Comparison of ENCODE assay signal across 8 cellular contexts in the genomic region with DNA sequence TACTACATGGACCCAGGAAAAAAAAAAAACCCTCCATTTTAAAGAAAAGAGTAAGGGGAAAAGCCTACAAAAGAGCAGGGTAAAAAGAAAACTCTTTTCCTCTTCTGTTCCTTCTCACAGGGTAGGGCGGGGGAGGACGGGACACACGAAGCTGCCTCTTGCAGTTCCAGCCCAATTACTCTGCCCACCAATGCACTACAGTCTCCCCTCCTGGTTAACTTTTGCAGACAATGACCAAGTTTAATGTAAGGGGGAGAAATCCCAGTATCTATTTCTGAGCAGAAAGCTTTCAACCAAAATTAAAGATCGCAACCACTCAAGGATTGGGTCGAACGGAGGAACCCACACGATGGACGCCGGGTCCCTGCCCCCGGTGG. TPM values are rescaled to one million over a fixed set of nuclear protein-coding genes. Genes with fewer than 3 reads are reported as not detected.
DNase-seq lines count a peak whose midpoint lies in the region; ATAC-seq and TF ChIP-seq lines count a peak whose summit lies in the region.

No MANE protein-coding gene starts in this region.

- H3K36me3 ChIP-seq in GM23338 (ENCODE audit: insufficient read depth) (no peaks in the 10 kb centered on the region), iPS DF 6.9 (ENCODE audit: control insufficient read depth, insufficient read depth, low read length) (no peaks in the 10 kb centered on the region)

- H3K27me3 Mint-ChIP-seq in GM23338 (ENCODE audit: insufficient read depth, low read depth, poor library complexity): peaks cover 22% of the 10 kb centered on the region
- peaks cover 20% of the 10 kb centered on the region for H3K27me3 Mint-ChIP-seq in activated CD4-positive, alpha-beta memory T cell treated with anti-CD3 and anti-CD28 coated beads, Interleukin-2, amount 10 ng/mL, durations not matched to agents 7 days and 5 days

- peak overlapping the region; percentile 92 for H3K4me3 Mint-ChIP-seq in GM23338
- peak overlapping the region; percentile 81 for H3K4me3 Mint-ChIP-seq in activated CD4-positive, alpha-beta memory T cell treated with anti-CD3 and anti-CD28 coated beads, Interleukin-2, amount 10 ng/mL, durations not matched to agents 7 days and 5 days
- H3K4me3 Mint-ChIP-seq in stimulated activated effector memory CD8-positive, alpha-beta T cell treated with anti-CD3 and anti-CD28 coated beads, Interleukin-12 subunit alpha, Interleukin-12 subunit beta, amount 100 ng/mL, for 72 hours: peak overlapping the region; percentile 83

- no peaks in the 10 kb centered on the region for H3K9me3 ChIP-seq in iPS DF 6.9 (ENCODE audit: control insufficient read depth, insufficient read depth, low read length)

- peaks cover 40% of the 10 kb centered on the region for H3K4me1 Mint-ChIP-seq in GM23338
- H3K4me1 Mint-ChIP-seq in activated CD4-positive, alpha-beta memory T cell treated with anti-CD3 and anti-CD28 coated beads, Interleukin-2, amount 10 ng/mL, durations not matched to agents 7 days and 5 days: peaks cover 22% of the 10 kb centered on the region
- peaks cover 41% of the 10 kb centered on the region for H3K4me1 Mint-ChIP-seq in stimulated activated effector memory CD8-positive, alpha-beta T cell treated with anti-CD3 and anti-CD28 coated beads, Interleukin-12 subunit alpha, Interleukin-12 subunit beta, amount 100 ng/mL, for 72 hours

- H3K4me3 ChIP-seq in AG09309 (ENCODE audit: control insufficient read depth, low read depth, low read length): peak overlapping the region; percentile 63
- peak overlapping the region; percentile 95 for H3K4me3 ChIP-seq in GM23338
- H3K4me3 ChIP-seq in iPS DF 6.9 (ENCODE audit: low read length): peak overlapping the region; percentile 82

- H3K79me2 ChIP-seq in GM23338 (replicated peaks; ENCODE audit: insufficient read depth): peaks cover 56% of the 10 kb centered on the region

- no CpG with 5 or more reads among the region's 10 CpGs for WGBS in iPS DF 6.9 (ENCODE audit: insufficient coverage, insufficient read length)

- no peak overlapping the region for H2AFZ ChIP-seq in GM23338

- peaks cover 13% of the 10 kb centered on the region for H3K36me3 Mint-ChIP-seq in GM23338 (ENCODE audit: low read depth)
- no peaks in the 10 kb centered on the region for H3K36me3 Mint-ChIP-seq in activated CD4-positive, alpha-beta memory T cell treated with anti-CD3 and anti-CD28 coated beads, Interleukin-2, amount 10 ng/mL, durations not matched to agents 7 days and 5 days (ENCODE audit: low read depth)
- no peaks in the 10 kb centered on the region for H3K36me3 Mint-ChIP-seq in stimulated activated effector memory CD8-positive, alpha-beta T cell treated with anti-CD3 and anti-CD28 coated beads, Interleukin-12 subunit alpha, Interleukin-12 subunit beta, amount 100 ng/mL, for 72 hours

- H3K27me3 ChIP-seq in GM23338 (ENCODE audit: insufficient read depth) (no peaks in the 10 kb centered on the region), iPS DF 6.9 (ENCODE audit: control insufficient read depth, insufficient read depth, low read length) (no peaks in the 10 kb centered on the region)

- H3K9me3 Mint-ChIP-seq in GM23338: peaks cover 7% of the 10 kb centered on the region; the same call in 2 of the 3 replicates
- H3K9me3 Mint-ChIP-seq in activated CD4-positive, alpha-beta memory T cell treated with anti-CD3 and anti-CD28 coated beads, Interleukin-2, amount 10 ng/mL, durations not matched to agents 7 days and 5 days: no peaks in the 10 kb centered on the region
- H3K9me3 Mint-ChIP-seq in stimulated activated effector memory CD8-positive, alpha-beta T cell treated with anti-CD3 and anti-CD28 coated beads, Interleukin-12 subunit alpha, Interleukin-12 subunit beta, amount 100 ng/mL, for 72 hours: no peaks in the 10 kb centered on the region

- DNase-seq in AG09309 (ENCODE audit: low read depth): no peak
- no peak for DNase-seq in GM23338 (ENCODE audit: low spot score)
- no peak for DNase-seq in activated CD4-positive, alpha-beta memory T cell treated with anti-CD3 and anti-CD28 coated beads, Interleukin-2, amount 10 ng/mL, durations not matched to agents 7 days and 5 days
- no peak for DNase-seq in iPS DF 6.9 (ENCODE audit: low read depth, low spot score)
- DNase-seq in stimulated activated effector memory CD8-positive, alpha-beta T cell treated with anti-CD3 and anti-CD28 coated beads, Interleukin-12 subunit alpha, Interleukin-12 subunit beta, amount 100 ng/mL, for 72 hours (ENCODE audit: low spot score in 2 of 2): no peak
- DNase-seq in GM20000 (ENCODE audit: low spot score): no peak

- peak overlapping the region; percentile 92 for H3K27ac Mint-ChIP-seq in GM23338
- H3K27ac Mint-ChIP-seq in activated CD4-positive, alpha-beta memory T cell treated with anti-CD3 and anti-CD28 coated beads, Interleukin-2, amount 10 ng/mL, durations not matched to agents 7 days and 5 days: peak overlapping the region; percentile 88
- H3K27ac Mint-ChIP-seq in stimulated activated effector memory CD8-positive, alpha-beta T cell treated with anti-CD3 and anti-CD28 coated beads, Interleukin-12 subunit alpha, Interleukin-12 subunit beta, amount 100 ng/mL, for 72 hours: peak overlapping the region; percentile 74

- CTCF ChIA-PET in activated CD4-positive, alpha-beta memory T cell treated with anti-CD3 and anti-CD28 coated beads, Interleukin-2, amount 10 ng/mL, durations not matched to agents 7 days and 5 days (lab: Charles Lee): no interaction called here

- no peak overlapping the region for H3K27ac ChIP-seq in GM23338 (ENCODE audit: low read depth)
- H3K27ac ChIP-seq in iPS DF 6.9 (ENCODE audit: low read length): no peak overlapping the region

- TF ChIP-seq CTCF in AG09309 (IDR thresholded peaks at IDR 0.05; ENCODE audit: control insufficient read depth, insufficient read depth, low read depth, low read length, missing control alignments) (no peak), GM23338 (conservative IDR thresholded peaks at IDR 0.05; ENCODE audit: low read depth in 2 of 2) (no peak), GM20000 (IDR thresholded peaks at IDR 0.05; ENCODE audit: extremely low read depth, missing control alignments) (no peak)

- H3K4me1 ChIP-seq in GM23338 (ENCODE audit: insufficient read depth) (peaks cover 14% of the 10 kb centered on the region), iPS DF 6.9 (ENCODE audit: control insufficient read depth, insufficient read depth, low read length) (peaks cover 3% of the 10 kb centered on the region; the same call in 1 of the 2 replicates)

- POLR2A ChIA-PET in activated CD4-positive, alpha-beta memory T cell treated with anti-CD3 and anti-CD28 coated beads, Interleukin-2, amount 10 ng/mL, durations not matched to agents 7 days and 5 days (lab: Charles Lee): interaction anchor here (1.4 to 4.5 kb wide), 2 partner anchors 41 to 98 kb away, joined by 5 to 21 read pairs; a partner anchor contains a TSS

- ATAC-seq in GM23338: peak; percentile 2; the same call in 2 of the 3 replicates
- no peak for ATAC-seq in stimulated activated effector memory CD8-positive, alpha-beta T cell treated with anti-CD3 and anti-CD28 coated beads, Interleukin-12 subunit alpha, Interleukin-12 subunit beta, amount 100 ng/mL, for 72 hours
- ATAC-seq in GM21825 (IDR thresholded peaks at IDR 0.05; ENCODE audit: unreplicated experiment): no peak
- ATAC-seq in GM19351 (IDR thresholded peaks at IDR 0.05; ENCODE audit: unreplicated experiment): no peak

- peak overlapping the region; percentile 100 for H3K4me2 ChIP-seq in GM23338

- H3K9me2 ChIP-seq in GM23338 (ENCODE audit: insufficient read depth): no peaks in the 10 kb centered on the region

- H4K20me1 ChIP-seq in GM23338 (replicated peaks; ENCODE audit: insufficient read depth): peaks cover 45% of the 10 kb centered on the region

- H3F3A ChIP-seq in GM23338 (replicated peaks; ENCODE audit: low read depth): no peaks in the 10 kb centered on the region

TF ChIP-seq in GM23338, 12 proteins besides CTCF, POLR2A, EP300 and RAD21 (continues in another document):
- TF ChIP-seq CREB1 (CRISPR knock-in tag; IDR thresholded peaks at IDR 0.05; ENCODE audit: low read depth): no peak
- TF ChIP-seq, protein P1, sequence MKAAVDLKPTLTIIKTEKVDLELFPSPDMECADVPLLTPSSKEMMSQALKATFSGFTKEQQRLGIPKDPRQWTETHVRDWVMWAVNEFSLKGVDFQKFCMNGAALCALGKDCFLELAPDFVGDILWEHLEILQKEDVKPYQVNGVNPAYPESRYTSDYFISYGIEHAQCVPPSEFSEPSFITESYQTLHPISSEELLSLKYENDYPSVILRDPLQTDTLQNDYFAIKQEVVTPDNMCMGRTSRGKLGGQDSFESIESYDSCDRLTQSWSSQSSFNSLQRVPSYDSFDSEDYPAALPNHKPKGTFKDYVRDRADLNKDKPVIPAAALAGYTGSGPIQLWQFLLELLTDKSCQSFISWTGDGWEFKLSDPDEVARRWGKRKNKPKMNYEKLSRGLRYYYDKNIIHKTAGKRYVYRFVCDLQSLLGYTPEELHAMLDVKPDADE (IDR thresholded peaks at IDR 0.05): no peak

RNA-seq across cellular contexts. Expression of a gene that starts 1.3 kb away (rescaled TPM):
- total RNA-seq in GM23338 (2014; rRNA removed; shearing (Covaris generic)): 40.7 and 46.0 TPM in 2 replicates
- 87.1 and 88.0 TPM in 2 replicates for polyA plus RNA-seq in GM23338 (2016; fragmentation: Nextera tagmentation; extraction: Ambion mirVana)
- 10 to 100 TPM; 26.0 to 29.3 TPM for total RNA-seq in activated CD4-positive, alpha-beta memory T cell treated with anti-CD3 and anti-CD28 coated beads, Interleukin-2, amount 10 ng/mL, durations not matched to agents 7 days and 5 days

RNA-seq across cellular contexts. Expression of a gene that starts 41.3 kb away (rescaled TPM):
- 12.8 and 16.0 TPM in 2 replicates for total RNA-seq in GM23338 (2014; rRNA removed; shearing (Covaris generic))
- polyA plus RNA-seq in GM23338 (2016; fragmentation: Nextera tagmentation; extraction: Ambion mirVana): 9.2 and 10.9 TPM in 2 replicates
- total RNA-seq in activated CD4-positive, alpha-beta memory T cell treated with anti-CD3 and anti-CD28 coated beads, Interleukin-2, amount 10 ng/mL, durations not matched to agents 7 days and 5 days: 10 to 100 TPM in 1 of 2 experiments, 1 to 10 TPM in 1; 9.6 to 10.3 TPM
